In genomic region chr19:50300814-50301606, GRCh38 we compare ENCODE assay signal across 8 cellular contexts. TPM values are rescaled to one million over a fixed set of nuclear protein-coding genes. Genes with fewer than 3 reads are reported as not detected.
A peak's percentile ranks its signal among the peaks of the same experiment; 100 is the strongest.
DNase-seq lines count a peak whose midpoint lies in the region; ATAC-seq, FAIRE-seq and TF ChIP-seq lines count a peak whose summit lies in the region.
"Had no signal": no experiment of that assay in that cellular context is flagged by ENCODE, and none has a peak within 500 bp of the region (broad histone marks: within the 10 kb centered on the region; RNA-seq: fewer than 3 reads in every experiment).

No MANE protein-coding gene starts in this region.

- intact Hi-C loops in IMR-90 (cut with micrococcal nuclease), result no loop called here
- intact Hi-C loops in K562 (cut with micrococcal nuclease), result no loop called here
- intact Hi-C loops in prostate gland (cut with DNase I), result no loop called here
- intact Hi-C loops in tibial artery (cut with DNase I; ENCODE audit: low total_unique reads), result no loop called here

- peak; percentile 94 for ATAC-seq in IMR-90 (ENCODE audit: low read depth)
- no peak for ATAC-seq in K562
- ATAC-seq in HG03432 (IDR thresholded peaks at IDR 0.05; ENCODE audit: unreplicated experiment), result no peak
- ATAC-seq in HG03135 (IDR thresholded peaks at IDR 0.05; ENCODE audit: unreplicated experiment), result no peak

- no peak for TF ChIP-seq POLR2A in IMR-90 (IDR thresholded peaks at IDR 0.05; ENCODE audit: low read depth, low read length)
- TF ChIP-seq POLR2A in K562 (conservative IDR thresholded peaks at IDR 0.05), result no peak
- TF ChIP-seq POLR2A in prostate gland (IDR thresholded peaks at IDR 0.05), result no peak

- no peak overlapping the region for H2AFZ ChIP-seq in IMR-90 (replicated peaks; ENCODE audit: low read length, poor library complexity)
- no peak overlapping the region for H2AFZ ChIP-seq in K562 (ENCODE audit: low read depth, low read length)

- H2BK15ac ChIP-seq in IMR-90 (ENCODE audit: low read depth, low read length), result no peak overlapping the region

- no peak overlapping the region for H3K14ac ChIP-seq in IMR-90 (replicated peaks; ENCODE audit: low read depth, low read length)

- H3K4me1 ChIP-seq in IMR-90 (ENCODE audit: control insufficient read depth, insufficient read depth, low read length) (no peaks in the 10 kb centered on the region; the same call in 1 of the 2 replicates), K562 (replicated peaks in 1 of 2; ENCODE audit: control insufficient read depth in 2 of 2, insufficient read depth in 2 of 2, low read length in 2 of 2) (peaks cover 0 to 3% of the 10 kb centered on the region in 2 experiments; a peak in 3 of 5 replicates), prostate gland (replicated peaks) (no peaks in the 10 kb centered on the region), tibial artery (no peaks in the 10 kb centered on the region)

- TF ChIP-seq CTCF in IMR-90 (conservative IDR thresholded peaks at IDR 0.05; ENCODE audit: low read depth, low read length) (no peak), K562 (IDR thresholded peaks at IDR 0.05 in 2 of 3, conservative IDR thresholded peaks at IDR 0.05 in 1 of 3; ENCODE audit: insufficient read depth in 2 of 3, low read depth in 1 of 3, low read length in 3 of 3) (no peak), prostate gland (IDR thresholded peaks at IDR 0.05) (no peak), tibial artery (IDR thresholded peaks at IDR 0.05) (no peak)

- H3K79me2 ChIP-seq in K562 (ENCODE audit: control insufficient read depth, insufficient read depth, low read length), result no peaks in the 10 kb centered on the region

- CTCF ChIA-PET in IMR-90 (lab: Yijun Ruan, JAX), result no interaction called here
- CTCF ChIA-PET in K562 (lab: Yijun Ruan, JAX; ENCODE audit: low intra/inter-chr PET ratio), result no interaction called here

- no peak overlapping the region for H2AK9ac ChIP-seq in IMR-90 (replicated peaks; ENCODE audit: low read depth, low read length, poor library complexity)

- TF ChIP-seq RAD21 in IMR-90 (IDR thresholded peaks at IDR 0.05; ENCODE audit: low read length) (no peak), K562 (CRISPR knock-in tag; conservative IDR thresholded peaks at IDR 0.05 in 1 of 2, IDR thresholded peaks at IDR 0.05 in 1 of 2) (no peak)

- DNase-seq in Daoy (ENCODE audit: low read depth), result peak; percentile 80
- DNase-seq in IMR-90, result peak; percentile 79
- DNase-seq in K562 (ENCODE audit: extremely low read depth in 1 of 4, low spot score in 3 of 4), result no peak
- DNase-seq in prostate gland (ENCODE audit: low spot score), result peak; percentile 33
- DNase-seq in tibial artery, result no peak
- DNase-seq: effector memory CD4-positive, alpha-beta T cell had no signal

- no peaks in the 10 kb centered on the region for H4K20me1 ChIP-seq in IMR-90 (ENCODE audit: insufficient read depth, low read length)
- 0 out of 2 replicates have a peak, but pooled peaks cover 4% of the 10 kb centered on the region for H4K20me1 ChIP-seq in K562 (replicated peaks; ENCODE audit: control insufficient read depth, insufficient read depth, low read length)

- no peak overlapping the region for H2BK20ac ChIP-seq in IMR-90 (ENCODE audit: low read depth, low read length)

- POLR2A ChIA-PET in IMR-90 (lab: Charles Lee; ENCODE audit: unreplicated experiment), result no interaction called here
- POLR2A ChIA-PET in K562 (lab: Yijun Ruan, JAX), result interaction anchor here (0.5 to 1.2 kb wide), 4 partner anchors 8 to 223 kb away, joined by 3 read pairs; no protein-coding TSS in a partner anchor

- H3K23ac ChIP-seq in IMR-90 (ENCODE audit: low read depth, low read length), result no peak overlapping the region

- FAIRE-seq in K562 (lab: Jason Lieb, UNC), result no peak

- dilution Hi-C loops in IMR-90 (cut with HindIII; ENCODE audit: low sequenced_read_pairs, unreplicated experiment), result no loop called here

- no peak overlapping the region for H3K18ac ChIP-seq in IMR-90 (ENCODE audit: low read depth, low read length)

- no peak overlapping the region for H3K56ac ChIP-seq in IMR-90 (ENCODE audit: extremely low read depth, insufficient read depth, low read length)

- BruUV-seq in IMR-90 (replicated peaks; lab: Mats Ljungman, UMichigan) (no TSS peak), K562 (replicated peaks; lab: Mats Ljungman, UMichigan) (no TSS peak)

- H3K4me3 ChIP-seq in IMR-90 (ENCODE audit: insufficient read depth, low read depth, low read length) (no peak overlapping the region), K562 (no peak overlapping the region), prostate gland (no peak overlapping the region), tibial artery (no peak overlapping the region)

- no peak overlapping the region for H2BK120ac ChIP-seq in IMR-90 (ENCODE audit: low read depth, low read length)

- H3K9me1 ChIP-seq in IMR-90 (ENCODE audit: insufficient read depth, low read length) (no peaks in the 10 kb centered on the region), K562 (ENCODE audit: control insufficient read depth, insufficient read depth, low read length) (no peaks in the 10 kb centered on the region)

- no peak overlapping the region for H4K91ac ChIP-seq in IMR-90 (ENCODE audit: insufficient read depth, low read depth, low read length)

- WGBS in IMR-90 (ENCODE audit: extremely low coverage in 2 of 2, insufficient read length in 1 of 2), 2 experiments, result no CpG with 5 or more reads among the region's 10 CpGs
- 6% methylated on average over 10 of the region's 10 CpGs for WGBS in K562 (ENCODE audit: insufficient coverage, low coverage, missing lambda C conversion rate)
- WGBS in prostate gland, result 43% methylated on average over 10 of the region's 10 CpGs

- peak overlapping the region; percentile 66; the same call in 1 of the 2 replicates for H3K4me2 ChIP-seq in IMR-90 (ENCODE audit: low read depth, low read length)
- no peak overlapping the region for H3K4me2 ChIP-seq in K562 (ENCODE audit: insufficient read depth, low read length)

- no peak overlapping the region for H2BK5ac ChIP-seq in IMR-90 (ENCODE audit: low read depth, low read length, poor library complexity, severe bottlenecking)

- peaks cover 2% of the 10 kb centered on the region; the same call in 1 of the 2 replicates for H3K9me3 ChIP-seq in IMR-90 (ENCODE audit: control insufficient read depth, insufficient read depth, low read length)
- no peaks in the 10 kb centered on the region for H3K9me3 ChIP-seq in K562 (replicated peaks; ENCODE audit: control insufficient read depth, insufficient read depth, low read depth, low read length)
- H3K9me3 ChIP-seq in prostate gland, result no peaks in the 10 kb centered on the region
- H3K9me3 ChIP-seq in tibial artery, result peaks cover 0 to 7% (median 5%) of the 10 kb centered on the region in 3 donors

- H3K79me1 ChIP-seq in IMR-90 (ENCODE audit: low read depth in 1 of 2, low read length in 2 of 2), result no peaks in the 10 kb centered on the region

- H3K27ac ChIP-seq in IMR-90 (ENCODE audit: insufficient read depth, low read length) (no peak overlapping the region), K562 (ENCODE audit: extremely low read depth, low read depth, low read length) (no peak overlapping the region), prostate gland (peak overlapping the region in 1 of 2 donors; percentile 62), tibial artery (no peak overlapping the region)

- H3K27me3 ChIP-seq in IMR-90 (ENCODE audit: control insufficient read depth, insufficient read depth, low read length) (no peaks in the 10 kb centered on the region), K562 (ENCODE audit: control insufficient read depth in 2 of 2, insufficient read depth in 2 of 2, low read length in 2 of 2) (peaks cover 16 to 30% of the 10 kb centered on the region in 2 experiments), prostate gland (replicated peaks; ENCODE audit: insufficient read depth) (no peaks in the 10 kb centered on the region), tibial artery (no peaks in the 10 kb centered on the region)

- TF ChIP-seq EP300 in K562 (IDR thresholded peaks at IDR 0.05; ENCODE audit: low read length), result no peak

- in situ Hi-C loops in IMR-90 (cut with MboI; ENCODE audit: low sequenced_read_pairs), result no loop called here
- in situ Hi-C loops in K562 (cut with MboI), result no loop called here

- H3K4ac ChIP-seq in IMR-90 (ENCODE audit: low read depth, low read length), result no peak overlapping the region

- no peak overlapping the region for H2AK5ac ChIP-seq in IMR-90 (ENCODE audit: low read depth, low read length)

- H4K5ac ChIP-seq in IMR-90 (ENCODE audit: low read depth, low read length), result no peak overlapping the region

- H3K9ac ChIP-seq in IMR-90 (ENCODE audit: low read depth, low read length), result no peak overlapping the region
- no peak overlapping the region for H3K9ac ChIP-seq in K562 (ENCODE audit: insufficient read depth in 1 of 2, low read depth in 2 of 2, low read length in 2 of 2)

- no peak overlapping the region for H4K8ac ChIP-seq in IMR-90 (ENCODE audit: low read depth in 2 of 2, low read length in 2 of 2)

- H3K36me3 ChIP-seq in IMR-90 (ENCODE audit: control insufficient read depth, insufficient read depth, low read length) (no peaks in the 10 kb centered on the region), K562 (ENCODE audit: control insufficient read depth, insufficient read depth, low read length) (no peaks in the 10 kb centered on the region), prostate gland (no peaks in the 10 kb centered on the region), tibial artery (no peaks in the 10 kb centered on the region)

RNA-seq across cellular contexts. Expression of gene KCNC3, which starts 28.2 kb away (rescaled TPM):
- 0.06 and 0.15 TPM in 2 replicates for total RNA-seq in Daoy (2014; rRNA removed; shearing (Covaris generic))
- total RNA-seq in IMR-90 (2012; rRNA removed), result not detected in 2 replicates
- polyA plus RNA-seq in IMR-90 (2012; rRNA removed), result 0.07 and 0.13 TPM in 2 replicates
- 0.06 and 0.10 TPM in 2 replicates for polyA plus RNA-seq in IMR-90 (2012; cell fraction: cytosol; rRNA removed)
- polyA plus RNA-seq in IMR-90 (2012; cell fraction: nucleus; rRNA removed; ENCODE audit: low replicate concordance), result 0.41 and 0.46 TPM in 2 replicates
- 19.8 and 38.5 TPM in 2 replicates for total RNA-seq in K562 (2011; cell fraction: chromatin; rRNA removed; ENCODE audit: low replicate concordance)
- 17.0 and 18.4 TPM in 2 replicates for total RNA-seq in K562 (2011; cell fraction: nucleolus; rRNA removed)
- 18.8 and 48.6 TPM in 2 replicates for total RNA-seq in K562 (2011; cell fraction: nucleoplasm; rRNA removed)
- 1.8 and 4.0 TPM in 2 replicates for total RNA-seq in K562 (2014; rRNA removed)
- total RNA-seq in K562 (2014; rRNA removed; fragmentation: Illumina TruSeq; extraction: Trizol), result 1.4 and 1.7 TPM in 2 replicates
- total RNA-seq in K562 (2015; rRNA removed; fragmentation: Illumina TruSeq; extraction: Trizol), result 2.1 and 3.0 TPM in 2 replicates
- 20.2 and 26.2 TPM in 2 replicates for total RNA-seq in K562 (2021)
- 2.0 and 3.7 TPM in 2 replicates for polyA plus RNA-seq in K562 (2011; rRNA removed)
- 2.0 and 2.7 TPM in 2 replicates for polyA plus RNA-seq in K562 (2011; cell fraction: cytosol; rRNA removed)
- polyA plus RNA-seq in K562 (2011; cell fraction: nucleus; rRNA removed), result 12.7 and 28.1 TPM in 2 replicates
- polyA plus RNA-seq in K562 (2012), result 10.3 and 13.2 TPM in 2 replicates
- polyA plus RNA-seq in K562 (2014; fragmentation: Illumina TruSeq; extraction: Trizol), result 14.9 and 16.4 TPM in 2 replicates
- under 1 TPM; 0.03 to 0.06 TPM for polyA plus RNA-seq in K562 (2014; fragmentation: Nextera tagmentation; extraction: Ambion mirVana)
- polyA plus RNA-seq in K562 (2014; rRNA removed), result 13.2 and 14.2 TPM in 2 replicates
- polyA minus RNA-seq in K562 (2011; rRNA and poly(A)+ RNA removed), result 1.2 and 2.0 TPM in 2 replicates
- polyA minus RNA-seq in K562 (2011; cell fraction: cytosol; rRNA and poly(A)+ RNA removed), result 8.9 and 10.9 TPM in 2 replicates
- polyA minus RNA-seq in K562 (2011; cell fraction: nucleus; rRNA and poly(A)+ RNA removed), result 7.8 and 7.9 TPM in 2 replicates
- 10 to 100 TPM in 1 of 2 donors, 1 to 10 TPM in 1; 3.6 to 10.6 TPM for total RNA-seq in prostate gland

Comparison
In these comparisons a context has a peak if more than half of its experiments do, and no peak if none do; other contexts are left out.
1. DNase-seq: peak in Daoy (single experiment), IMR-90 (single experiment) and prostate gland (single experiment); none in K562 (0 of 4) and tibial artery (0 of 2).